Comparison of ENCODE assay signal across 37 cellular contexts in genomic region chr3:97988784-97989568, GRCh38. TPM values are rescaled to one million over a fixed set of nuclear protein-coding genes. Genes with fewer than 3 reads are reported as not detected.
"Had no signal": no experiment of that assay in that cellular context is flagged by ENCODE, and none has a peak within 500 bp of the region (broad histone marks: within the 10 kb centered on the region; RNA-seq: fewer than 3 reads in every experiment).

No MANE protein-coding gene starts in this region.

- H3K4me3 Mint-ChIP-seq: activated CD4-positive, alpha-beta memory T cell treated with anti-CD3 and anti-CD28 coated beads for 36 hours; activated T-cell treated with anti-CD3 and anti-CD28 coated beads, Interleukin-2, amount 50 U/mL, for 24 hours; nephron progenitor cell; type B pancreatic cell had no signal

- H3K36me3 ChIP-seq: brain microvascular endothelial cell, pancreas, prostate gland had no signal

- ATAC-seq: left cardiac atrium, left ventricle myocardium superior, mucosa of descending colon, pancreas, sciatic nerve had no signal

- H3K9me3 Mint-ChIP-seq: activated CD4-positive, alpha-beta memory T cell treated with anti-CD3 and anti-CD28 coated beads for 36 hours; activated T-cell treated with anti-CD3 and anti-CD28 coated beads, Interleukin-2, amount 50 U/mL, for 24 hours; nephron progenitor cell; type B pancreatic cell had no signal

- H3K36me3 Mint-ChIP-seq: activated CD4-positive, alpha-beta memory T cell treated with anti-CD3 and anti-CD28 coated beads for 36 hours; activated naive CD4-positive, alpha-beta T cell treated with anti-CD3 and anti-CD28 coated beads, Interleukin-2, amount 50 U/mL, for 72 hours; type B pancreatic cell had no signal

- FAIRE-seq: astrocyte, endothelial cell of umbilical vein, keratinocyte, pancreas, TTC549 had no signal

- DNase-seq: activated CD4-positive, alpha-beta memory T cell treated with anti-CD3 and anti-CD28 coated beads for 36 hours; activated CD4-positive, alpha-beta T cell treated with anti-CD3 and anti-CD28 coated beads for 48 hours; activated CD8-positive, alpha-beta memory T cell treated with anti-CD3 and anti-CD28 coated beads, Interleukin-2, amount 50 U/mL, for 48 hours; activated naive CD4-positive, alpha-beta T cell; activated T-cell treated with anti-CD3 and anti-CD28 coated beads, Interleukin-2, amount 50 U/mL, for 24 hours; brain microvascular endothelial cell; head of caudate nucleus; hippocampal formation; left cardiac atrium; left ventricle myocardium superior; mucosa of descending colon; nephron progenitor cell; pancreas; retina; stimulated activated CD4-positive, alpha-beta T cell treated with anti-CD3 and anti-CD28 coated beads, Interleukin-4, amount 100 ng/mL, for 24 hours; stimulated activated CD8-positive, alpha-beta memory T cell treated with anti-CD3 and anti-CD28 coated beads, Interleukin-4, amount 100 ng/mL, for 48 hours; stimulated activated naive CD4-positive, alpha-beta T cell; T-helper 9 cell; testis had no signal

- H3K4me3 ChIP-seq: mucosa of descending colon, pancreas, prostate gland, skin epidermis, testis had no signal

- H3K4me1 ChIP-seq: prostate gland, testis had no signal

- H3K27ac ChIP-seq: brain microvascular endothelial cell, pancreas, prostate gland, skin epidermis, testis, VCaP had no signal

- H3K27ac Mint-ChIP-seq: activated CD4-positive, alpha-beta memory T cell treated with anti-CD3 and anti-CD28 coated beads for 36 hours; activated naive CD4-positive, alpha-beta T cell treated with anti-CD3 and anti-CD28 coated beads, Interleukin-2, amount 50 U/mL, for 72 hours; activated T-cell treated with anti-CD3 and anti-CD28 coated beads, Interleukin-2, amount 50 U/mL, for 24 hours; nephron progenitor cell; type B pancreatic cell had no signal

- H3K4me1 Mint-ChIP-seq: nephron progenitor cell had no signal

- H3K27me3 ChIP-seq: brain microvascular endothelial cell, pancreas, testis had no signal

- H3K9me3 ChIP-seq: mucosa of descending colon, pancreas, prostate gland, testis had no signal

- H3K27me3 Mint-ChIP-seq: activated T-cell treated with anti-CD3 and anti-CD28 coated beads, Interleukin-2, amount 50 U/mL, for 24 hours; type B pancreatic cell had no signal

RNA-seq across cellular contexts. Expression of gene GABRR3, which starts 46.1 kb away (rescaled TPM):
- total RNA-seq: activated CD4-positive, alpha-beta memory T cell treated with anti-CD3 and anti-CD28 coated beads for 36 hours; activated CD8-positive, alpha-beta memory T cell treated with anti-CD3 and anti-CD28 coated beads for 36 hours; activated naive CD4-positive, alpha-beta T cell treated with anti-CD3 and anti-CD28 coated beads, Interleukin-2, amount 50 U/mL, for 72 hours; astrocyte; cardiac septum; chondrocyte; endothelial cell of umbilical vein; fibroblast of lung; fibroblast of villous mesenchyme; left cardiac atrium; left ventricle myocardium superior; lung microvascular endothelial cell; mesenteric fat pad; mucosa of descending colon; myocyte; pancreas; sciatic nerve had no signal
